22 cellular contexts compared by ENCODE assay signal in the genomic region with DNA sequence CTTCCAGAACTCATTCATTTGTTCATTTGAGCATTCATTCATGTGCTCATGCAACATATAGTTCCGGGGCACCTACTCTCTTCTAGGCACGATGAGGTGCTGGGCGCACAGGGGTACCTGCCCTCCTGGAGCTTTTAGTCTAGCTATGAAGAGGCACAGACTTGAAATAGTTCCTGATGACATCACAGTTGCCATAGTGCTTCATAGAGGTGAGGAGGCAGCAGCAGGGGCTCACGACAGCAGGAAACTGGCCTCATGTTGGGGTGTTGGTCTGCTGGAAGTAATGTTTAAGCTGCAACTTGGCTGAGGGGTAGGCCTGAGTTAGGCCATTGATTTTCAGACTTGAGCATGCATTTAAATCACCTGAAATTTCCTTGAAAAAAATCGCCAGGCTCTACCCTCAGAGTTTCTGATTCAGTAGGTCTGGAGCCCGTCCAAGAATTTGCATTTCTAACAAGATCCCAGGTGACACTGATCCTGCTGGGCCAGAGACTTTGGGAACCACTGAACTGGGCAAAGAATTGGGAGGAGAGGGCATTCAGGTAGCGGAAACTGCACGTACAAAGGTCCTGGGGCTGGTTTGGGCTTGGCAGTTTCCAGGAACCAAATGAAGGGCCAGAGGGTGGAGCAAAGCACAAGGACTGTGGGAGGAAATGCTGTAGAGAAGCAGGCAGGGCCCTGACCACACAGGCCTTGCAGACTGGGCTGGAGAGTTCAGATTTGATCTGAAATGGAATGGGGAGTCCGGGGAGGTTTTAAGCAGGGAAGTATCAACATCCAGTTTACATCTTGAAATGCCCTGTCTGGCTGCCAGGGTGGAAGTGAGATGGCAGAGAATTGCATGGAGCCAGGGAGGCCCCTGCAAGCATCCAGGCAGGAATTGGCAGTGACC.
"Had no signal": no experiment of that assay in that cellular context is flagged by ENCODE, and none has a peak within 500 bp of the region (broad histone marks: within the 10 kb centered on the region; RNA-seq: fewer than 3 reads in every experiment).

No MANE protein-coding gene starts in this region.

- ATAC-seq: body of pancreas, natural killer cell had no signal

- H3K36me3 ChIP-seq: esophagus muscularis mucosa, right atrium auricular region, transverse colon had no signal

- H3K27me3 ChIP-seq: body of pancreas, right atrium auricular region had no signal

- H3K9me3 Mint-ChIP-seq: activated CD4-positive, alpha-beta T cell treated with anti-CD3 and anti-CD28 coated beads, Interleukin-2, amount 10 ng/mL, durations not matched to agents 24 days and 14 days; activated naive CD8-positive, alpha-beta T cell treated with anti-CD3 and anti-CD28 coated beads for 36 hours; central memory CD8-positive, alpha-beta T cell; memory B cell; natural killer cell; T-helper 1 cell treated with Interleukin-12 subunit alpha and Interleukin-12 subunit beta and Interleukin-4 antibody, amounts not matched to agents 30 μg/mL and 1 μg/mL, for 36 hours had no signal

- H3K27ac ChIP-seq: body of pancreas, coronary artery, esophagus muscularis mucosa, right atrium auricular region, skin epidermis, transverse colon had no signal

- H3K36me3 Mint-ChIP-seq: activated naive CD8-positive, alpha-beta T cell treated with anti-CD3 and anti-CD28 coated beads for 36 hours; memory B cell; natural killer cell had no signal

- H3K4me1 ChIP-seq: body of pancreas, right atrium auricular region had no signal

- H3K4me3 Mint-ChIP-seq: activated CD4-positive, alpha-beta T cell treated with anti-CD3 and anti-CD28 coated beads, Interleukin-2, amount 10 ng/mL, durations not matched to agents 24 days and 14 days; activated naive CD8-positive, alpha-beta T cell treated with anti-CD3 and anti-CD28 coated beads for 36 hours; central memory CD8-positive, alpha-beta T cell; memory B cell; natural killer cell; T-helper 1 cell treated with Interleukin-12 subunit alpha and Interleukin-12 subunit beta and Interleukin-4 antibody, amounts not matched to agents 30 μg/mL and 1 μg/mL, for 36 hours had no signal

- DNase-seq: activated CD4-positive, alpha-beta T cell treated with anti-CD3 and anti-CD28 coated beads, Interleukin-2, amount 10 ng/mL, durations not matched to agents 24 days and 14 days; activated CD4-positive, CD25-positive, alpha-beta regulatory T cell; activated CD8-positive, alpha-beta memory T cell treated with anti-CD3 and anti-CD28 coated beads for 24 hours; activated naive CD8-positive, alpha-beta T cell treated with anti-CD3 and anti-CD28 coated beads for 36 hours; amygdala; effector CD4-positive, alpha-beta T cell; left ventricle myocardium superior; natural killer cell; occipital lobe; stimulated activated CD4-positive, alpha-beta T cell treated with anti-CD3 and anti-CD28 coated beads, Interleukin-15, amount 100 ng/mL, for 24 hours; stimulated activated CD4-positive, alpha-beta T cell treated with anti-CD3 and anti-CD28 coated beads, Interleukin-4, amount 100 ng/mL, for 1 hour; stimulated activated naive CD4-positive, alpha-beta T cell treated with Interleukin-2 at 50 U/mL for 16 hours; substantia nigra; transverse colon had no signal

- H3K27ac Mint-ChIP-seq: activated CD4-positive, alpha-beta T cell treated with anti-CD3 and anti-CD28 coated beads, Interleukin-2, amount 10 ng/mL, durations not matched to agents 24 days and 14 days; activated naive CD8-positive, alpha-beta T cell treated with anti-CD3 and anti-CD28 coated beads for 36 hours; memory B cell; natural killer cell; T-helper 1 cell treated with Interleukin-12 subunit alpha and Interleukin-12 subunit beta and Interleukin-4 antibody, amounts not matched to agents 30 μg/mL and 1 μg/mL, for 36 hours had no signal

- H3K9me3 ChIP-seq: body of pancreas, esophagus muscularis mucosa, right atrium auricular region, transverse colon had no signal

- H3K4me1 Mint-ChIP-seq: central memory CD8-positive, alpha-beta T cell had no signal

- H3K4me3 ChIP-seq: body of pancreas, coronary artery, esophagus muscularis mucosa, right atrium auricular region, skin epidermis, transverse colon had no signal
